In genomic region chr3:186589115-186589514, GRCh38 we compare ENCODE assay signal across 8 cellular contexts. TPM values are rescaled to one million over a fixed set of nuclear protein-coding genes. Genes with fewer than 3 reads are reported as not detected.
A peak's percentile ranks its signal among the peaks of the same experiment; 100 is the strongest.
DNase-seq lines count a peak whose midpoint lies in the region; TF ChIP-seq lines count a peak whose summit lies in the region.
"Had no signal": no experiment of that assay in that cellular context is flagged by ENCODE, and none has a peak within 500 bp of the region (broad histone marks: within the 10 kb centered on the region; RNA-seq: fewer than 3 reads in every experiment).

No MANE protein-coding gene starts in this region.

- no peak overlapping the region for H3K4me3 Mint-ChIP-seq in Caco-2 (ENCODE audit: unreplicated experiment)
- H3K4me3 Mint-ChIP-seq: natural killer cell had no signal

- DNase-seq in Caco-2 (peak in 1 of 2 experiments; percentile 43), MV-4-11 (lab: John Stamatoyannopoulos, UW) (peak; percentile 39), fibroblast of peridontal ligament (ENCODE audit: extremely low read depth) (peak; percentile 47), C1 segment of cervical spinal cord (lab: John Stamatoyannopoulos, UW) (no peak), NCI-H69 (lab: John Stamatoyannopoulos, UW) (no peak)
- DNase-seq in activated effector memory CD4-positive, alpha-beta T cell treated with Interleukin-2 at 50 U/mL for 16 hours, result no peak
- DNase-seq: cortex of kidney, natural killer cell had no signal

- peaks cover 54% of the 10 kb centered on the region for H3K4me1 ChIP-seq in Caco-2

- POLR2A ChIA-PET in Caco-2 (lab: Charles Lee), result interaction anchor here (0.6 kb wide), 4 partner anchors 19 to 914 kb away, joined by 3 to 6 read pairs (median 6); partner anchors contain the start of gene DNAJB11

- TF ChIP-seq CTCF in Caco-2 (IDR thresholded peaks at IDR 0.05; ENCODE audit: insufficient read depth in 1 of 2, low read depth in 1 of 2, low read length in 1 of 2, severe bottlenecking in 1 of 2, unreplicated experiment in 1 of 2), result peak; percentile 40 to 56

- peak overlapping the region; percentile 71 for H3K27ac Mint-ChIP-seq in Caco-2 (ENCODE audit: unreplicated experiment)
- H3K27ac Mint-ChIP-seq: natural killer cell had no signal

- no TSS peak for BruUV-seq in Caco-2 (replicated peaks; lab: Mats Ljungman, UMichigan)

- H3K4me3 ChIP-seq in Caco-2 (ENCODE audit: low read depth, low read length), result no peak overlapping the region

- no peaks in the 10 kb centered on the region for H3K9me3 Mint-ChIP-seq in Caco-2 (ENCODE audit: unreplicated experiment)
- H3K9me3 Mint-ChIP-seq: natural killer cell had no signal

- no peaks in the 10 kb centered on the region for H3K27me3 Mint-ChIP-seq in Caco-2 (ENCODE audit: insufficient read depth, unreplicated experiment)

- intact Hi-C loops in Caco-2 (cut with micrococcal nuclease; ENCODE audit: unreplicated experiment), result loop anchor here (1.0 to 2.0 kb wide), 4 partner anchors 18 to 232 kb away; partner anchors contain the start of gene DNAJB11

- no peaks in the 10 kb centered on the region for H3K36me3 ChIP-seq in Caco-2 (ENCODE audit: control insufficient read depth, insufficient read depth, low read length)

- H3K9me3 ChIP-seq in Caco-2, result no peaks in the 10 kb centered on the region

- CTCF ChIA-PET in Caco-2 (lab: Charles Lee), result interaction anchor here (0.6 to 3.0 kb wide), 10 partner anchors 16 to 466 kb away, joined by 3 to 21 read pairs (median 4); no protein-coding TSS in a partner anchor

- H3K36me3 Mint-ChIP-seq in Caco-2 (ENCODE audit: insufficient read depth, unreplicated experiment), result peaks cover 20% of the 10 kb centered on the region

- no peaks in the 10 kb centered on the region for H3K27me3 ChIP-seq in Caco-2 (replicated peaks; ENCODE audit: control insufficient read depth, insufficient read depth, low read length)

- H3K4me1 Mint-ChIP-seq in Caco-2 (ENCODE audit: low read depth, unreplicated experiment), result peaks cover 19% of the 10 kb centered on the region
- H3K4me1 Mint-ChIP-seq: natural killer cell had no signal

RNA-seq across cellular contexts. Expression of gene DNAJB11, which starts 18.6 kb away (rescaled TPM):
- 93.1 and 95.7 TPM in 2 replicates for total RNA-seq in Caco-2 (2022)

RNA-seq across cellular contexts. Expression of gene TBCCD1, which starts 22.0 kb away (rescaled TPM):
- 14.5 and 14.7 TPM in 2 replicates for total RNA-seq in Caco-2 (2022)

RNA-seq across cellular contexts. Expression of gene AHSG, which starts 23.7 kb away (rescaled TPM):
- total RNA-seq in Caco-2 (2022), result 222 and 237 TPM in 2 replicates
- total RNA-seq: natural killer cell had no signal

RNA-seq across cellular contexts. Expression of gene CRYGS, which starts 44.9 kb away (rescaled TPM):
- 1.6 and 3.2 TPM in 2 replicates for total RNA-seq in Caco-2 (2022)

RNA-seq across cellular contexts. Expression of gene FETUB, which starts 51.1 kb away (rescaled TPM):
- total RNA-seq in Caco-2 (2022), result 0.30 TPM in 1 of 2 replicates, not detected in the other
- total RNA-seq: natural killer cell had no signal

Comparison
In these comparisons a context has a peak if more than half of its experiments do, and no peak if none do; other contexts are left out.
1. DNase-seq: peak in MV-4-11 (single experiment) and fibroblast of peridontal ligament (single experiment); none in C1 segment of cervical spinal cord (0 of 14), NCI-H69 (single experiment) and activated effector memory CD4-positive, alpha-beta T cell treated with Interleukin-2 at 50 U/mL for 16 hours (single experiment).